2 cellular contexts compared by ENCODE assay signal in the genomic region with DNA sequence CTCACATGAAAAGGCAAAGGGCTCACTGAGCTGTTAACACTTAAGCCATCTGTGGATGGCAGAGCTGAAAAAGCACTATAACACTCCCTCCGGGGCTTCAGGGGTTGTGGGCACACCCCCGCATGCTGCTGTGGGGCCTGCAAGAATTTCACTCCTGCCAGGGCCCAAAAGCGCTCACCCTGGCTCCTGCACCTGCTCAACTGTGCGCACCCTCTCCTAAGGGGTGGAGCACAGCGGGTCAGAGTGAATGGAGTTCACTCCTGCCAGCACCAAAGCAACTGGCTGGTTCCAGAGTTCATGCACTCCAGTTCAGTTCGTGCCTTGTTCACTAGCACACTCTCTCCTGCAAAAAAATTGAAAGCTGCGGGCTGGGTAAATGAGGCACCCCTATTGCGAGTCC.
TF ChIP-seq lines count a peak whose summit lies in the region.

No MANE protein-coding gene starts in this region.

TF ChIP-seq in GM23338, 12 proteins besides CTCF, POLR2A, EP300 and RAD21 (continued from another document):
- TF ChIP-seq, protein P1, sequence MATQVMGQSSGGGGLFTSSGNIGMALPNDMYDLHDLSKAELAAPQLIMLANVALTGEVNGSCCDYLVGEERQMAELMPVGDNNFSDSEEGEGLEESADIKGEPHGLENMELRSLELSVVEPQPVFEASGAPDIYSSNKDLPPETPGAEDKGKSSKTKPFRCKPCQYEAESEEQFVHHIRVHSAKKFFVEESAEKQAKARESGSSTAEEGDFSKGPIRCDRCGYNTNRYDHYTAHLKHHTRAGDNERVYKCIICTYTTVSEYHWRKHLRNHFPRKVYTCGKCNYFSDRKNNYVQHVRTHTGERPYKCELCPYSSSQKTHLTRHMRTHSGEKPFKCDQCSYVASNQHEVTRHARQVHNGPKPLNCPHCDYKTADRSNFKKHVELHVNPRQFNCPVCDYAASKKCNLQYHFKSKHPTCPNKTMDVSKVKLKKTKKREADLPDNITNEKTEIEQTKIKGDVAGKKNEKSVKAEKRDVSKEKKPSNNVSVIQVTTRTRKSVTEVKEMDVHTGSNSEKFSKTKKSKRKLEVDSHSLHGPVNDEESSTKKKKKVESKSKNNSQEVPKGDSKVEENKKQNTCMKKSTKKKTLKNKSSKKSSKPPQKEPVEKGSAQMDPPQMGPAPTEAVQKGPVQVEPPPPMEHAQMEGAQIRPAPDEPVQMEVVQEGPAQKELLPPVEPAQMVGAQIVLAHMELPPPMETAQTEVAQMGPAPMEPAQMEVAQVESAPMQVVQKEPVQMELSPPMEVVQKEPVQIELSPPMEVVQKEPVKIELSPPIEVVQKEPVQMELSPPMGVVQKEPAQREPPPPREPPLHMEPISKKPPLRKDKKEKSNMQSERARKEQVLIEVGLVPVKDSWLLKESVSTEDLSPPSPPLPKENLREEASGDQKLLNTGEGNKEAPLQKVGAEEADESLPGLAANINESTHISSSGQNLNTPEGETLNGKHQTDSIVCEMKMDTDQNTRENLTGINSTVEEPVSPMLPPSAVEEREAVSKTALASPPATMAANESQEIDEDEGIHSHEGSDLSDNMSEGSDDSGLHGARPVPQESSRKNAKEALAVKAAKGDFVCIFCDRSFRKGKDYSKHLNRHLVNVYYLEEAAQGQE (IDR thresholded peaks at IDR 0.05; ENCODE audit: unreplicated experiment): no peak
- TF ChIP-seq, protein P2, sequence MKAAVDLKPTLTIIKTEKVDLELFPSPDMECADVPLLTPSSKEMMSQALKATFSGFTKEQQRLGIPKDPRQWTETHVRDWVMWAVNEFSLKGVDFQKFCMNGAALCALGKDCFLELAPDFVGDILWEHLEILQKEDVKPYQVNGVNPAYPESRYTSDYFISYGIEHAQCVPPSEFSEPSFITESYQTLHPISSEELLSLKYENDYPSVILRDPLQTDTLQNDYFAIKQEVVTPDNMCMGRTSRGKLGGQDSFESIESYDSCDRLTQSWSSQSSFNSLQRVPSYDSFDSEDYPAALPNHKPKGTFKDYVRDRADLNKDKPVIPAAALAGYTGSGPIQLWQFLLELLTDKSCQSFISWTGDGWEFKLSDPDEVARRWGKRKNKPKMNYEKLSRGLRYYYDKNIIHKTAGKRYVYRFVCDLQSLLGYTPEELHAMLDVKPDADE (IDR thresholded peaks at IDR 0.05): no peak
- no peak for TF ChIP-seq NANOG (IDR thresholded peaks at IDR 0.05; ENCODE audit: borderline replicate concordance)
- no peak for TF ChIP-seq JUNB (IDR thresholded peaks at IDR 0.05; ENCODE audit: unreplicated experiment)
- no peak for TF ChIP-seq ZNF462 (CRISPR knock-in tag; IDR thresholded peaks at IDR 0.05)
- no peak for TF ChIP-seq EZH2 (IDR thresholded peaks at IDR 0.05; ENCODE audit: low read depth, unreplicated experiment)
- no peak for TF ChIP-seq ZNF114 (CRISPR knock-in tag; IDR thresholded peaks at IDR 0.05)

TF ChIP-seq in WTC11, 78 proteins besides CTCF, POLR2A, EP300 and RAD21 (continued from another document):
- TF ChIP-seq E2F1 (CRISPR knock-in tag; IDR thresholded peaks at IDR 0.05): no peak
- TF ChIP-seq MYBL2 (CRISPR knock-in tag; IDR thresholded peaks at IDR 0.05): no peak
- TF ChIP-seq MXD4 (CRISPR knock-in tag; IDR thresholded peaks at IDR 0.05; ENCODE audit: borderline replicate concordance): no peak
- TF ChIP-seq ERG (CRISPR knock-in tag; IDR thresholded peaks at IDR 0.05): no peak
- TF ChIP-seq USF2 (CRISPR knock-in tag; IDR thresholded peaks at IDR 0.05): no peak
- TF ChIP-seq NR3C1 (CRISPR knock-in tag; conservative IDR thresholded peaks at IDR 0.05; ENCODE audit: low read depth): no peak
- TF ChIP-seq GRHL2 (CRISPR knock-in tag; IDR thresholded peaks at IDR 0.05; ENCODE audit: insufficient replicate concordance, severe bottlenecking): no peak
- TF ChIP-seq ATF1 (CRISPR knock-in tag; IDR thresholded peaks at IDR 0.05): no peak
- TF ChIP-seq NFATC4 (CRISPR knock-in tag; IDR thresholded peaks at IDR 0.05): no peak
- TF ChIP-seq, protein P3, sequence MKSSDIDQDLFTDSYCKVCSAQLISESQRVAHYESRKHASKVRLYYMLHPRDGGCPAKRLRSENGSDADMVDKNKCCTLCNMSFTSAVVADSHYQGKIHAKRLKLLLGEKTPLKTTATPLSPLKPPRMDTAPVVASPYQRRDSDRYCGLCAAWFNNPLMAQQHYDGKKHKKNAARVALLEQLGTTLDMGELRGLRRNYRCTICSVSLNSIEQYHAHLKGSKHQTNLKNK (CRISPR knock-in tag; IDR thresholded peaks at IDR 0.05): no peak
- TF ChIP-seq PRDM15 (CRISPR knock-in tag; IDR thresholded peaks at IDR 0.05): no peak
